ENCODE assay signal across 11 cellular contexts in the genomic region with DNA sequence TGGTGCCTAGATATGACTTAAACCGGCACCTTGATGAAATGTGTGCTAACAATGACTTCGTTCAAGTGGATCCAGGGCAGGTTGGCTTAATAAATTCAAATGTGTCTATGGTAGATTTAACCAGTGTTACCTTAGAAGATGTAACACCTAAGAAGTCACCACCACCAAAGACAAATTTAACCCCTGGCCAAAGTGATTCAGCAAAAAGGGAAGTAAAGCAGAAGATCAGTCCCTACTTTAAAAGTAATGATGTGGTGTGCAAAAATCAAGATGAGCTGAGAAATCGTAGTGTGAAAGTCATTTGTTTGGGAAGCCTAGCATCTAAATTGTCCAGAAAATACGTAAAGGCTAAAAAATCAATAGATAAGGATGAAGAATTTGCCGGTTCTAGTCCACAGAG. TPM values are rescaled to one million over a fixed set of nuclear protein-coding genes. Genes with fewer than 3 reads are reported as not detected.
DNase-seq lines count a peak whose midpoint lies in the region; ATAC-seq and TF ChIP-seq lines count a peak whose summit lies in the region.
"Had no signal": no experiment of that assay in that cellular context is flagged by ENCODE, and none has a peak within 500 bp of the region (broad histone marks: within the 10 kb centered on the region; RNA-seq: fewer than 3 reads in every experiment).

No MANE protein-coding gene starts in this region.

- H3F3A ChIP-seq in neural cell (ENCODE audit: insufficient read depth, low read length, poor library complexity, severe bottlenecking) = no peaks in the 10 kb centered on the region

- no peak overlapping the region for H3K27ac Mint-ChIP-seq in CD4-positive, alpha-beta T cell
- H3K27ac Mint-ChIP-seq in brain = peak overlapping the region in 2 of 5 experiments; percentile 66 to 86

- peak overlapping the region; percentile 91 for H3K4me2 ChIP-seq in neural cell (ENCODE audit: low read length)

- TF ChIP-seq EP300 in neural cell (conservative IDR thresholded peaks at IDR 0.05; ENCODE audit: poor library complexity, severe bottlenecking) = no peak

- H3K9me3 ChIP-seq in CD4-positive, alpha-beta T cell (ENCODE audit: control insufficient read depth, low read length) = no peaks in the 10 kb centered on the region
- H3K9me3 ChIP-seq in HUES6 (ENCODE audit: control insufficient read depth, insufficient read depth, low read depth, low read length) = no peaks in the 10 kb centered on the region
- no peaks in the 10 kb centered on the region for H3K9me3 ChIP-seq in neural cell (ENCODE audit: low read length)
- H3K9me3 ChIP-seq in tibial artery = no peaks in the 10 kb centered on the region

- peaks cover 52% of the 10 kb centered on the region for H3K4me1 Mint-ChIP-seq in CD4-positive, alpha-beta T cell (ENCODE audit: low read depth)
- peaks cover 51% of the 10 kb centered on the region for H3K4me1 Mint-ChIP-seq in brain

- peak overlapping the region; percentile 93 for H3K4me3 Mint-ChIP-seq in CD4-positive, alpha-beta T cell
- H3K4me3 Mint-ChIP-seq in brain = peak overlapping the region; percentile 90 to 96 (median 92)

- H3K27me3 ChIP-seq in CD4-positive, alpha-beta T cell (ENCODE audit: control insufficient read depth, insufficient read depth, low read length) = no peaks in the 10 kb centered on the region
- H3K27me3 ChIP-seq in HUES6 (ENCODE audit: control insufficient read depth, insufficient read depth, low read length) (no peaks in the 10 kb centered on the region), neural cell (ENCODE audit: insufficient read depth, low read depth, low read length) (no peaks in the 10 kb centered on the region), tibial artery (no peaks in the 10 kb centered on the region)

- peaks cover 21% of the 10 kb centered on the region for H3K36me3 ChIP-seq in HUES6 (ENCODE audit: control insufficient read depth, insufficient read depth, low read length)
- H3K36me3 ChIP-seq in neural cell (ENCODE audit: insufficient read depth, low read length) = no peaks in the 10 kb centered on the region
- peaks cover 4 to 20% (median 10%) of the 10 kb centered on the region in 3 donors for H3K36me3 ChIP-seq in tibial artery

- H4K20me1 ChIP-seq in neural cell (ENCODE audit: insufficient read depth) = no peaks in the 10 kb centered on the region

- H3K4me3 ChIP-seq in HUES6 (ENCODE audit: low read depth, low read length) (peak overlapping the region; percentile 88; the same call in 1 of the 2 replicates), neural cell (ENCODE audit: low read length) (peak overlapping the region; percentile 82), tibial artery (no peak overlapping the region)

- no peak overlapping the region for H3K27ac ChIP-seq in CD4-positive, alpha-beta T cell (ENCODE audit: low read depth, low read length)
- H3K27ac ChIP-seq in HUES6 (ENCODE audit: low read depth, low read length) = no peak overlapping the region
- no peak overlapping the region for H3K27ac ChIP-seq in neural cell (ENCODE audit: low read length)
- no peak overlapping the region for H3K27ac ChIP-seq in tibial artery

- intact Hi-C loops in CD4-positive, alpha-beta T cell (cut with DNase I, micrococcal nuclease) = loop anchor here in 1 of 2 experiments (5.0 kb wide), 1 partner anchor 87 kb away; a partner anchor contains a TSS
- intact Hi-C loops in tibial artery (cut with DNase I; ENCODE audit: low total_unique reads) = no loop called here

- H3K4me1 ChIP-seq in HUES6 (ENCODE audit: control insufficient read depth, insufficient read depth, low read length) (no peaks in the 10 kb centered on the region), tibial artery (peaks cover 0 to 25% (median 13%) of the 10 kb centered on the region in 4 donors)

- no peaks in the 10 kb centered on the region for H3K9me3 Mint-ChIP-seq in CD4-positive, alpha-beta T cell
- H3K9me3 Mint-ChIP-seq in brain = peaks cover 0 to 5% (median 0%) of the 10 kb centered on the region in 5 experiments

- no peaks in the 10 kb centered on the region for H3K27me3 Mint-ChIP-seq in CD4-positive, alpha-beta T cell
- H3K27me3 Mint-ChIP-seq in brain = peaks cover 6% of the 10 kb centered on the region

- CTCF ChIA-PET in CD4-positive, alpha-beta T cell (lab: Charles Lee) = no interaction called here

- no peaks in the 10 kb centered on the region for H3K9me2 ChIP-seq in neural cell (ENCODE audit: insufficient read depth, low read length)

- POLR2A ChIA-PET in CD4-positive, alpha-beta T cell (lab: Charles Lee) = no interaction called here

- H3K79me2 ChIP-seq in neural cell (replicated peaks; ENCODE audit: insufficient read depth, low read length) = no peaks in the 10 kb centered on the region

- H3K36me3 Mint-ChIP-seq in CD4-positive, alpha-beta T cell (ENCODE audit: low read depth) = peaks cover 46% of the 10 kb centered on the region
- H3K36me3 Mint-ChIP-seq in brain = peaks cover 36% of the 10 kb centered on the region

- no peak for DNase-seq in CD4-positive, alpha-beta T cell
- DNase-seq in GF-D8 (lab: John Stamatoyannopoulos, UW) (no peak), tibial artery (no peak), NCI-H774 (lab: John Stamatoyannopoulos, UW) (no peak)
- DNase-seq: aorta, EL, NCI-H69 had no signal

- ATAC-seq in CD4-positive, alpha-beta T cell (ENCODE audit: poor library complexity) = no peak
- no peak for ATAC-seq in GM21360 (IDR thresholded peaks at IDR 0.05; ENCODE audit: unreplicated experiment)

- no peak overlapping the region for H2AFZ ChIP-seq in neural cell (ENCODE audit: low read depth, low read length)

- TF ChIP-seq RAD21 in neural cell (conservative IDR thresholded peaks at IDR 0.05) = no peak

- TF ChIP-seq CTCF in CD4-positive, alpha-beta T cell (IDR thresholded peaks at IDR 0.05) = no peak
- no peak for TF ChIP-seq CTCF in brain (conservative IDR thresholded peaks at IDR 0.05)
- no peak for TF ChIP-seq CTCF in neural cell (IDR thresholded peaks at IDR 0.05; ENCODE audit: poor library complexity, severe bottlenecking)
- no peak for TF ChIP-seq CTCF in tibial artery (IDR thresholded peaks at IDR 0.05)

- H3K9ac ChIP-seq in HUES6 (ENCODE audit: low read length) = no peak overlapping the region
- H3K9ac ChIP-seq in neural cell (ENCODE audit: low read length) = peak overlapping the region; percentile 81

TF ChIP-seq in neural cell, 6 proteins besides CTCF, POLR2A, EP300 and RAD21:
- TF ChIP-seq POLR2AphosphoS5 (IDR thresholded peaks at IDR 0.05) (no peak), TAF1 (IDR thresholded peaks at IDR 0.05; ENCODE audit: low read depth) (no peak), MXI1 (conservative IDR thresholded peaks at IDR 0.05; ENCODE audit: poor library complexity, severe bottlenecking) (no peak), SMC3 (conservative IDR thresholded peaks at IDR 0.05; ENCODE audit: poor library complexity) (no peak), EZH2 (IDR thresholded peaks at IDR 0.05; ENCODE audit: borderline replicate concordance, insufficient read depth, low read length, poor library complexity, severe bottlenecking) (no peak)
- TF ChIP-seq, protein P1, sequence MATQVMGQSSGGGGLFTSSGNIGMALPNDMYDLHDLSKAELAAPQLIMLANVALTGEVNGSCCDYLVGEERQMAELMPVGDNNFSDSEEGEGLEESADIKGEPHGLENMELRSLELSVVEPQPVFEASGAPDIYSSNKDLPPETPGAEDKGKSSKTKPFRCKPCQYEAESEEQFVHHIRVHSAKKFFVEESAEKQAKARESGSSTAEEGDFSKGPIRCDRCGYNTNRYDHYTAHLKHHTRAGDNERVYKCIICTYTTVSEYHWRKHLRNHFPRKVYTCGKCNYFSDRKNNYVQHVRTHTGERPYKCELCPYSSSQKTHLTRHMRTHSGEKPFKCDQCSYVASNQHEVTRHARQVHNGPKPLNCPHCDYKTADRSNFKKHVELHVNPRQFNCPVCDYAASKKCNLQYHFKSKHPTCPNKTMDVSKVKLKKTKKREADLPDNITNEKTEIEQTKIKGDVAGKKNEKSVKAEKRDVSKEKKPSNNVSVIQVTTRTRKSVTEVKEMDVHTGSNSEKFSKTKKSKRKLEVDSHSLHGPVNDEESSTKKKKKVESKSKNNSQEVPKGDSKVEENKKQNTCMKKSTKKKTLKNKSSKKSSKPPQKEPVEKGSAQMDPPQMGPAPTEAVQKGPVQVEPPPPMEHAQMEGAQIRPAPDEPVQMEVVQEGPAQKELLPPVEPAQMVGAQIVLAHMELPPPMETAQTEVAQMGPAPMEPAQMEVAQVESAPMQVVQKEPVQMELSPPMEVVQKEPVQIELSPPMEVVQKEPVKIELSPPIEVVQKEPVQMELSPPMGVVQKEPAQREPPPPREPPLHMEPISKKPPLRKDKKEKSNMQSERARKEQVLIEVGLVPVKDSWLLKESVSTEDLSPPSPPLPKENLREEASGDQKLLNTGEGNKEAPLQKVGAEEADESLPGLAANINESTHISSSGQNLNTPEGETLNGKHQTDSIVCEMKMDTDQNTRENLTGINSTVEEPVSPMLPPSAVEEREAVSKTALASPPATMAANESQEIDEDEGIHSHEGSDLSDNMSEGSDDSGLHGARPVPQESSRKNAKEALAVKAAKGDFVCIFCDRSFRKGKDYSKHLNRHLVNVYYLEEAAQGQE (IDR thresholded peaks at IDR 0.05; ENCODE audit: borderline replicate concordance) = no peak

RNA-seq across cellular contexts. Expression of a gene that starts 1.1 kb away (rescaled TPM):
- 10 to 100 TPM; 15.3 to 15.9 TPM for total RNA-seq in CD4-positive, alpha-beta T cell
- 6.6 TPM for polyA plus RNA-seq in brain (ENCODE audit: insufficient read depth, low read depth, low replicate concordance)
- polyA plus RNA-seq in neural cell = 35.7 and 38.5 TPM in 2 replicates
- polyA minus RNA-seq in neural cell = 29.7 and 34.6 TPM in 2 replicates

Comparison
In these comparisons a context has a peak if more than half of its experiments do, and no peak if none do; other contexts are left out.
1. H3K4me3 ChIP-seq: peak in HUES6 (single experiment) and neural cell (single experiment); none in tibial artery (0 of 2).